ENCODE assay signal across 11 cellular contexts in the genomic region with DNA sequence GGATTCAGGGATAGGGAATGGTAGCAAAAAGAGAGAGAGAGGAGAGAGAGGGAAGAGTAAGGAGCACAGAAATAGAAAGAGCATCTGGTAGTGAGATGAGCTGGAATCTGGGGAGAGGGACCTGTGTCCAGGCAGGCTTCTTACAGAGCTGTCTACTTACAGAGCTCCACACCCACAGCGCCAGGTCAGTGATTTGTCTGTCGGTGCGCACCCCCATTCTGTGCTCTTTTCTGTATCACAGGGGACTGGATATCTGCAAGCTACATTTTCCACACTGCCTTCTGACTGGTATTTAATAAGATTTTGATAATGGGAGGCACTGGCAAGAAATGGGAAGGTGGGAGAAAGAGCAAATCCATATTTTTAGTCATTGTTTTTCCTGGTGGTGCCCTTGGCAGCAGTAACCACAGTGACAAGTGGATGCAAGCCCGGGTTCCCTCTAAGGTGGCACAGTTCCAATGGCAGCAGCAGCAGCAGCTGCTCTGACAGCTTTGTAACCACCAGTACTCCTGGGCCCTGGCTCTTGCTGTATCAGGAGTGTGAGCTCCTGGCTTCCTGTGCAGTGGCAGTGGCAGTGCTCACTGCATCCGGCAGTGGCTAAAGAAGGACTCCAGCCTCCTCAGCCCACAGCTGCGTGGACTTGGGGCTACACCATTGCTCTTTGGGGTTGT.
A peak's percentile ranks its signal among the peaks of the same experiment; 100 is the strongest.
DNase-seq lines count a peak whose midpoint lies in the region; ATAC-seq and TF ChIP-seq lines count a peak whose summit lies in the region.
"Had no signal": no experiment of that assay in that cellular context is flagged by ENCODE, and none has a peak within 500 bp of the region (broad histone marks: within the 10 kb centered on the region; RNA-seq: fewer than 3 reads in every experiment).

No MANE protein-coding gene starts in this region.

- intact Hi-C loops in MCF 10A (cut with micrococcal nuclease), result no loop called here
- intact Hi-C loops in CD4-positive, alpha-beta memory T cell (cut with micrococcal nuclease), result no loop called here

- no peak overlapping the region for H3K4me3 Mint-ChIP-seq in MCF 10A (ENCODE audit: unreplicated experiment)
- no peak overlapping the region for H3K4me3 Mint-ChIP-seq in CD4-positive, alpha-beta memory T cell
- H3K4me3 Mint-ChIP-seq: activated CD4-positive, alpha-beta memory T cell treated with anti-CD3 and anti-CD28 coated beads, Interleukin-2, amount 10 ng/mL, durations not matched to agents 7 days and 5 days; nephron had no signal

- no peak overlapping the region for H3K27ac Mint-ChIP-seq in MCF 10A (ENCODE audit: low read depth, unreplicated experiment)
- H3K27ac Mint-ChIP-seq in CD4-positive, alpha-beta memory T cell, result no peak overlapping the region
- H3K27ac Mint-ChIP-seq: activated CD4-positive, alpha-beta memory T cell treated with anti-CD3 and anti-CD28 coated beads, Interleukin-2, amount 10 ng/mL, durations not matched to agents 7 days and 5 days; nephron had no signal

- no peaks in the 10 kb centered on the region for H3K27me3 Mint-ChIP-seq in MCF 10A (ENCODE audit: insufficient read depth, unreplicated experiment)
- no peaks in the 10 kb centered on the region for H3K27me3 Mint-ChIP-seq in CD4-positive, alpha-beta memory T cell
- H3K27me3 Mint-ChIP-seq: activated CD4-positive, alpha-beta memory T cell treated with anti-CD3 and anti-CD28 coated beads, Interleukin-2, amount 10 ng/mL, durations not matched to agents 7 days and 5 days had no signal

- H3K9me3 ChIP-seq in CD4-positive, alpha-beta memory T cell (ENCODE audit: control insufficient read depth in 1 of 2, low read length in 2 of 2), result no peaks in the 10 kb centered on the region

- H3K4me1 ChIP-seq in CD4-positive, alpha-beta memory T cell (ENCODE audit: insufficient read depth, low read length), result no peaks in the 10 kb centered on the region

- H3K36me3 ChIP-seq in CD4-positive, alpha-beta memory T cell (ENCODE audit: insufficient read depth, low read length), result no peaks in the 10 kb centered on the region

- no peaks in the 10 kb centered on the region for H3K9me3 Mint-ChIP-seq in MCF 10A (ENCODE audit: unreplicated experiment)
- peaks cover 0 to 14% (median 5%) of the 10 kb centered on the region in 8 donors for H3K9me3 Mint-ChIP-seq in CD4-positive, alpha-beta memory T cell
- H3K9me3 Mint-ChIP-seq: nephron had no signal

- no peak overlapping the region for H3K4me3 ChIP-seq in CD4-positive, alpha-beta memory T cell (ENCODE audit: low read length in 2 of 2)

- no peaks in the 10 kb centered on the region for H3K36me3 Mint-ChIP-seq in MCF 10A (ENCODE audit: insufficient read depth, unreplicated experiment)
- no peaks in the 10 kb centered on the region for H3K36me3 Mint-ChIP-seq in CD4-positive, alpha-beta memory T cell

- no peak overlapping the region for H3K27ac ChIP-seq in CD4-positive, alpha-beta memory T cell (ENCODE audit: low read depth, low read length)

- H3K4me1 Mint-ChIP-seq in MCF 10A (ENCODE audit: insufficient read depth, unreplicated experiment), result peaks cover 29% of the 10 kb centered on the region
- H3K4me1 Mint-ChIP-seq in CD4-positive, alpha-beta memory T cell, result no peaks in the 10 kb centered on the region
- H3K4me1 Mint-ChIP-seq: activated CD4-positive, alpha-beta memory T cell treated with anti-CD3 and anti-CD28 coated beads, Interleukin-2, amount 10 ng/mL, durations not matched to agents 7 days and 5 days; nephron had no signal

- CTCF ChIA-PET in MCF 10A (lab: Yijun Ruan, JAX), result interaction anchor here (0.7 kb wide), 2 partner anchors 13 to 207 kb away, joined by 3 read pairs; no protein-coding TSS in a partner anchor
- CTCF ChIA-PET in CD4-positive, alpha-beta memory T cell (lab: Charles Lee; ENCODE audit: partially characterized antibody), result no interaction called here

- no peaks in the 10 kb centered on the region for H3K27me3 ChIP-seq in CD4-positive, alpha-beta memory T cell (ENCODE audit: insufficient read depth, low read length)

- TF ChIP-seq CTCF in MCF 10A (IDR thresholded peaks at IDR 0.05; ENCODE audit: unreplicated experiment), result no peak

- no peak for ATAC-seq in GM19035 (IDR thresholded peaks at IDR 0.05; ENCODE audit: unreplicated experiment)
- ATAC-seq: Panc1 had no signal

- peak; percentile 91 for DNase-seq in COR-L47 (lab: John Stamatoyannopoulos, UW)
- DNase-seq in NCI-H2081 treated with DMSO at 0.1 percent for 48 hours (lab: John Stamatoyannopoulos, UW), result peak; percentile 66
- peak; percentile 72 for DNase-seq in MCF 10A (ENCODE audit: unreplicated experiment)
- DNase-seq in midbrain (lab: John Stamatoyannopoulos, UW), result peak; percentile 56
- DNase-seq in CD4-positive, alpha-beta memory T cell, result no peak
- no peak for DNase-seq in NK-92 treated with Interleukin-12 subunit alpha and Interleukin-12 subunit beta, amount 100 ng/mL, for 24 hours (lab: John Stamatoyannopoulos, UW)
- no peak for DNase-seq in activated CD4-positive, alpha-beta T cell treated with anti-CD3 and anti-CD28 coated beads, Interleukin-2, amount 50 U/mL, for 48 hours
- DNase-seq: activated CD4-positive, alpha-beta memory T cell treated with anti-CD3 and anti-CD28 coated beads, Interleukin-2, amount 10 ng/mL, durations not matched to agents 7 days and 5 days had no signal

- no TSS peak for BruUV-seq in MCF 10A (replicated peaks; lab: Mats Ljungman, UMichigan)

- POLR2A ChIA-PET in MCF 10A (lab: Yijun Ruan, JAX), result no interaction called here
- POLR2A ChIA-PET in CD4-positive, alpha-beta memory T cell (lab: Charles Lee; ENCODE audit: partially characterized antibody), result no interaction called here

Comparison
In these comparisons a context has a peak if more than half of its experiments do, and no peak if none do; other contexts are left out.
1. DNase-seq: peak in COR-L47 (single experiment), NCI-H2081 treated with DMSO at 0.1 percent for 48 hours (single experiment), MCF 10A (single experiment) and midbrain (single experiment); none in CD4-positive, alpha-beta memory T cell (0 of 5), NK-92 treated with Interleukin-12 subunit alpha and Interleukin-12 subunit beta, amount 100 ng/mL, for 24 hours (single experiment) and activated CD4-positive, alpha-beta T cell treated with anti-CD3 and anti-CD28 coated beads, Interleukin-2, amount 50 U/mL, for 48 hours (0 of 2).